ENCODE assay signal across 10 cellular contexts in genomic region chr14:69662636-69663321, GRCh38. TPM values are rescaled to one million over a fixed set of nuclear protein-coding genes. Genes with fewer than 3 reads are reported as not detected.
DNase-seq lines count a peak whose midpoint lies in the region; TF ChIP-seq lines count a peak whose summit lies in the region.
"Had no signal": no experiment of that assay in that cellular context is flagged by ENCODE, and none has a peak within 500 bp of the region (broad histone marks: within the 10 kb centered on the region; RNA-seq: fewer than 3 reads in every experiment).

No MANE protein-coding gene starts in this region.

- no peaks in the 10 kb centered on the region for H3K9me2 ChIP-seq in SU-DHL-6 (replicated peaks; ENCODE audit: insufficient read depth, low read length)

- peaks cover 88% of the 10 kb centered on the region for H3K4me1 Mint-ChIP-seq in T-helper 1 cell treated with Interleukin-12 subunit alpha and Interleukin-12 subunit beta and Interleukin-4 antibody, amounts not matched to agents 30 μg/mL and 1 μg/mL, for 36 hours (ENCODE audit: low read depth)
- H3K4me1 Mint-ChIP-seq in immature natural killer cell: peaks cover 92 to 99% of the 10 kb centered on the region in 2 donors

- no peak overlapping the region for H3K4me2 ChIP-seq in SU-DHL-6 (ENCODE audit: low read depth, low read length, poor library complexity, severe bottlenecking)

- H3K9me3 Mint-ChIP-seq in T-helper 1 cell treated with Interleukin-12 subunit alpha and Interleukin-12 subunit beta and Interleukin-4 antibody, amounts not matched to agents 30 μg/mL and 1 μg/mL, for 36 hours: peaks cover 2% of the 10 kb centered on the region
- no peaks in the 10 kb centered on the region for H3K9me3 Mint-ChIP-seq in immature natural killer cell

- peak overlapping the region; percentile 20; the same call in 1 of the 2 replicates for H3K27ac ChIP-seq in SU-DHL-6 (ENCODE audit: low read depth, low read length)
- peak overlapping the region in 4 of 5 donors; percentile 38 to 75 (median 64) for H3K27ac ChIP-seq in stomach

- TF ChIP-seq CTCF in SU-DHL-6 (IDR thresholded peaks at IDR 0.05; ENCODE audit: insufficient read depth, low read length, poor library complexity, severe bottlenecking) (no peak), stomach (IDR thresholded peaks at IDR 0.05) (no peak)

- H3K36me3 ChIP-seq in SU-DHL-6 (ENCODE audit: low read length) (peaks cover 12% of the 10 kb centered on the region; the same call in 1 of the 2 replicates), stomach (peaks cover 0 to 27% (median 17%) of the 10 kb centered on the region in 4 donors)

- H2AFZ ChIP-seq in SU-DHL-6 (ENCODE audit: low read depth, low read length, severe bottlenecking): no peak overlapping the region

- no peak overlapping the region for H3K9ac ChIP-seq in SU-DHL-6 (ENCODE audit: low read length)

- no peak for DNase-seq in T-helper 1 cell
- no peak for DNase-seq in immature natural killer cell
- DNase-seq in stomach: no peak
- no peak for DNase-seq in NCI-H2081 (lab: John Stamatoyannopoulos, UW)
- no peak for DNase-seq in posterior vena cava (ENCODE audit: low spot score)
- DNase-seq in pons (ENCODE audit: low spot score): no peak
- DNase-seq: NCI-H187; stimulated activated CD4-positive, alpha-beta T cell treated with anti-CD3 and anti-CD28 coated beads, Interleukin-2, amount 100 ng/mL, for 48 hours had no signal

- peaks cover 95% of the 10 kb centered on the region for H3K79me2 ChIP-seq in SU-DHL-6 (ENCODE audit: insufficient read depth, low read length)

- H3K36me3 Mint-ChIP-seq in T-helper 1 cell treated with Interleukin-12 subunit alpha and Interleukin-12 subunit beta and Interleukin-4 antibody, amounts not matched to agents 30 μg/mL and 1 μg/mL, for 36 hours (ENCODE audit: low read depth): peaks cover 52% of the 10 kb centered on the region
- peaks cover 0 to 8% (median 3%) of the 10 kb centered on the region in 3 donors for H3K36me3 Mint-ChIP-seq in immature natural killer cell

- H3K27ac Mint-ChIP-seq in T-helper 1 cell treated with Interleukin-12 subunit alpha and Interleukin-12 subunit beta and Interleukin-4 antibody, amounts not matched to agents 30 μg/mL and 1 μg/mL, for 36 hours: peak overlapping the region; percentile 52
- peak overlapping the region in 5 of 6 donors; percentile 8 to 73 (median 49) for H3K27ac Mint-ChIP-seq in immature natural killer cell

- no peak overlapping the region for H3K4me3 ChIP-seq in SU-DHL-6 (ENCODE audit: insufficient read depth, low read length, poor library complexity, severe bottlenecking)
- H3K4me3 ChIP-seq in stomach: no peak overlapping the region

- no peak for TF ChIP-seq POLR2A in stomach (IDR thresholded peaks at IDR 0.05)

- no peak overlapping the region for H3K4me3 Mint-ChIP-seq in T-helper 1 cell treated with Interleukin-12 subunit alpha and Interleukin-12 subunit beta and Interleukin-4 antibody, amounts not matched to agents 30 μg/mL and 1 μg/mL, for 36 hours
- H3K4me3 Mint-ChIP-seq in immature natural killer cell: no peak overlapping the region

- H3K27me3 ChIP-seq in SU-DHL-6 (ENCODE audit: low read length) (no peaks in the 10 kb centered on the region), stomach (no peaks in the 10 kb centered on the region)

- no peaks in the 10 kb centered on the region for H3K9me3 ChIP-seq in SU-DHL-6 (ENCODE audit: insufficient read depth, low read length)
- no peaks in the 10 kb centered on the region for H3K9me3 ChIP-seq in stomach

- peaks cover 26% of the 10 kb centered on the region for H3F3A ChIP-seq in SU-DHL-6 (ENCODE audit: insufficient read depth)

- no peaks in the 10 kb centered on the region for H3K27me3 Mint-ChIP-seq in T-helper 1 cell treated with Interleukin-12 subunit alpha and Interleukin-12 subunit beta and Interleukin-4 antibody, amounts not matched to agents 30 μg/mL and 1 μg/mL, for 36 hours (ENCODE audit: low read depth)
- peaks cover 0 to 6% (median 4%) of the 10 kb centered on the region in 3 donors for H3K27me3 Mint-ChIP-seq in immature natural killer cell (ENCODE audit: low read depth in 3 of 3)

- no peak for TF ChIP-seq EP300 in stomach (IDR thresholded peaks at IDR 0.05)

- peaks cover 76 to 100% (median 86%) of the 10 kb centered on the region in 4 donors for H3K4me1 ChIP-seq in stomach

- WGBS in stomach, 5 donors: 57 to 65% (median 59%) methylated on average over 2 of the region's 2 CpGs

- intact Hi-C loops in stomach (cut with DNase I; ENCODE audit: low total_unique reads) (no loop called here), posterior vena cava (cut with DNase I) (loop anchor here in 1 of 2 donors (10.0 kb wide), 1 partner anchor 52 kb away; no protein-coding TSS in a partner anchor)

- no peaks in the 10 kb centered on the region; the same call in 1 of the 2 replicates for H4K20me1 ChIP-seq in SU-DHL-6 (ENCODE audit: low read depth, low read length)

RNA-seq across cellular contexts. Expression of gene SUSD6, which starts 51.4 kb away (rescaled TPM):
- polyA plus RNA-seq in immature natural killer cell: 10 to 100 TPM; 13.0 to 24.1 (median 15.5) TPM
- 10 to 100 TPM; 23.7 to 39.0 (median 31.9) TPM for total RNA-seq in stomach
- 10 to 100 TPM in 1 of 3 donors, 1 to 10 TPM in 2; 4.9 to 10.3 (median 7.0) TPM for polyA plus RNA-seq in stomach
- 10 to 100 TPM; 35.1 to 43.8 TPM for total RNA-seq in posterior vena cava
